24 cellular contexts compared by ENCODE assay signal in the genomic region with DNA sequence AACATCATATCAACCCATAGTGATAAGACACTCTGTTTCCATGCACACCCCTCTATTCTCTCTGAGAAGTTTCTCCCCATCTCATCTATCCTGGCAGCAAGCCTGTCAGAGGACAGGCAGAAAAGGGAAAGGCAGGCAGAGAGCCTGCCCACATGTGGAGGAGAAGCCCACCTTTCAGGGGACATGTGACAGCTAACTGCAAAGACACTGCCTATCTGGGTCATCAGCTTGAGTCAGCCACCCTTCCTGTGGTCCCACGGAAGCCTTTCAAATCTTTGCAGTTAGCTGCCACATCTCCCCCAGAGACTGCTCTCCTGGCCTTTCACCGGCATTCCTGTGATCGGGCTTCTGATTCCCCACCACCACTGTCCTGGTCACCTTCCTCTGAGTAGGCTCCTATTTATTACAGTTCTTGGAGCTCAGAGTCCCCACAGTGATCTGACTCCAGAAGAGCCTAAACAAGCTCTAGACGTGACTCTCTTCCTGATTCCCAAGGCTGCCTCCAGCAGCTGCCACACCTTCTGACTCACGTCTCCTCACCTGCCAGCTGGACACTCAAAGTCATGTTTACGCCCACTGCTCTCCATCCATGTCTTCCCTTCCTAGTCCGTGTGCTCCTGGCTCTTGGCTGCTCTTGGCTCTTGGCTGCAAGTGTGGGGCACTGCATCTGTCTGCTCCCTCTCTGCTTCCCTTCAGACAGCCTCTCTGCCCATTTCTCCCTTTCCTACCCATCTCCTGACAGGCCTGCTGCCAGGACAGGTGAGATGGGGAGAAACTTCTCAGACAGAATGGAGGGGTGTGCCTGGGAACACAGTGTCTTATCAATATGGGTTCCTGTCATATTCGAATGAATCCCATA. TPM values are rescaled to one million over a fixed set of nuclear protein-coding genes. Genes with fewer than 3 reads are reported as not detected.
DNase-seq lines count a peak whose midpoint lies in the region; ATAC-seq, FAIRE-seq and TF ChIP-seq lines count a peak whose summit lies in the region.
"Had no signal": no experiment of that assay in that cellular context is flagged by ENCODE, and none has a peak within 500 bp of the region (broad histone marks: within the 10 kb centered on the region; RNA-seq: fewer than 3 reads in every experiment).

No MANE protein-coding gene starts in this region.

- peaks cover 24% of the 10 kb centered on the region for H3K4me1 ChIP-seq in CD8-positive, alpha-beta memory T cell (ENCODE audit: insufficient read depth, low read length)
- peaks cover 0 to 10% of the 10 kb centered on the region in 2 experiments; a peak in 1 of 5 replicates for H3K4me1 ChIP-seq in K562 (replicated peaks in 1 of 2; ENCODE audit: control insufficient read depth in 2 of 2, insufficient read depth in 2 of 2, low read length in 2 of 2)
- H3K4me1 ChIP-seq in left lung: peaks cover 5 to 8% of the 10 kb centered on the region in 2 donors

- no peak overlapping the region for H3K4me3 ChIP-seq in CD8-positive, alpha-beta memory T cell (ENCODE audit: low read length)
- no peak overlapping the region for H3K4me3 ChIP-seq in K562
- no peak overlapping the region for H3K4me3 ChIP-seq in left lung
- H3K4me3 ChIP-seq: lung, neural progenitor cell, right lobe of liver had no signal

- H3K36me3 ChIP-seq in CD8-positive, alpha-beta memory T cell (ENCODE audit: insufficient read depth, low read length): no peaks in the 10 kb centered on the region
- H3K36me3 ChIP-seq in K562 (ENCODE audit: control insufficient read depth, insufficient read depth, low read length): no peaks in the 10 kb centered on the region
- no peaks in the 10 kb centered on the region for H3K36me3 ChIP-seq in left lung
- H3K36me3 ChIP-seq: neural progenitor cell, right lobe of liver had no signal

- no peaks in the 10 kb centered on the region for H3K27me3 ChIP-seq in CD8-positive, alpha-beta memory T cell (ENCODE audit: insufficient read depth, low read length, poor library complexity, severe bottlenecking)
- H3K27me3 ChIP-seq in K562 (ENCODE audit: control insufficient read depth in 2 of 2, insufficient read depth in 2 of 2, low read length in 2 of 2) (peaks cover 8 to 46% of the 10 kb centered on the region in 2 experiments), left lung (peaks cover 20 to 81% of the 10 kb centered on the region in 2 donors)
- H3K27me3 ChIP-seq: right lobe of liver had no signal

- no peak overlapping the region for H3K27ac ChIP-seq in CD8-positive, alpha-beta memory T cell (ENCODE audit: low read depth, low read length)
- no peak overlapping the region for H3K27ac ChIP-seq in K562 (ENCODE audit: extremely low read depth, low read depth, low read length)
- no peak overlapping the region for H3K27ac ChIP-seq in left lung
- H3K27ac ChIP-seq: neural progenitor cell, right lobe of liver had no signal

- intact Hi-C loops in K562 (cut with micrococcal nuclease) (no loop called here), left lung (cut with DNase I) (no loop called here)

- H3K27ac Mint-ChIP-seq in CD8-positive, alpha-beta memory T cell: peak overlapping the region in 6 of 8 donors; percentile 4 to 77 (median 28)
- H3K27ac Mint-ChIP-seq in WTC11: no peak overlapping the region
- H3K27ac Mint-ChIP-seq: neural progenitor cell had no signal

- H4K20me1 ChIP-seq in K562 (replicated peaks; ENCODE audit: control insufficient read depth, insufficient read depth, low read length): peaks cover 1% of the 10 kb centered on the region; the same call in 1 of the 2 replicates

- H3K79me2 ChIP-seq in K562 (ENCODE audit: control insufficient read depth, insufficient read depth, low read length): no peaks in the 10 kb centered on the region

- TF ChIP-seq EP300 in K562 (IDR thresholded peaks at IDR 0.05; ENCODE audit: low read length): no peak

- 7% methylated on average over 8 of the region's 8 CpGs for WGBS in K562 (ENCODE audit: insufficient coverage, low coverage, missing lambda C conversion rate)

- no peak for ATAC-seq in K562
- peak; percentile 83 for ATAC-seq in left lung
- no peak for ATAC-seq in WTC11
- no peak for ATAC-seq in HG02852 (IDR thresholded peaks at IDR 0.05; ENCODE audit: unreplicated experiment)
- ATAC-seq: HepG2, Panc1, right lobe of liver had no signal

- POLR2A ChIA-PET in CD8-positive, alpha-beta memory T cell (lab: Charles Lee): no interaction called here
- POLR2A ChIA-PET in K562 (lab: Yijun Ruan, JAX) (interaction anchor here (0.6 to 1.2 kb wide), 3 partner anchors 12 to 1393 kb away, joined by 3 to 4 read pairs (median 3); no protein-coding TSS in a partner anchor), WTC11 (lab: Charles Lee) (no interaction called here)

- TF ChIP-seq CTCF in K562 (IDR thresholded peaks at IDR 0.05 in 2 of 3, conservative IDR thresholded peaks at IDR 0.05 in 1 of 3; ENCODE audit: insufficient read depth in 2 of 3, low read depth in 1 of 3, low read length in 3 of 3) (no peak), left lung (IDR thresholded peaks at IDR 0.05) (no peak), GM13977 (IDR thresholded peaks at IDR 0.05; ENCODE audit: extremely low read depth, insufficient read depth, missing control alignments) (no peak), WTC11 (IDR thresholded peaks at IDR 0.05) (no peak)

- no peak for TF ChIP-seq POLR2A in K562 (conservative IDR thresholded peaks at IDR 0.05)

- no peaks in the 10 kb centered on the region for H3K36me3 Mint-ChIP-seq in CD8-positive, alpha-beta memory T cell
- no peaks in the 10 kb centered on the region for H3K36me3 Mint-ChIP-seq in WTC11
- H3K36me3 Mint-ChIP-seq: activated naive CD4-positive, alpha-beta T cell treated with anti-CD3 and anti-CD28 coated beads, Interleukin-2, amount 50 U/mL, for 24 hours; neural progenitor cell had no signal

- H3K4me1 Mint-ChIP-seq in CD8-positive, alpha-beta memory T cell: peaks cover 23 to 40% (median 29%) of the 10 kb centered on the region in 3 donors
- peaks cover 18% of the 10 kb centered on the region for H3K4me1 Mint-ChIP-seq in WTC11

- no peak overlapping the region for H3K9ac ChIP-seq in K562 (ENCODE audit: insufficient read depth in 1 of 2, low read depth in 2 of 2, low read length in 2 of 2)
- H3K9ac ChIP-seq: neural progenitor cell had no signal

- TF ChIP-seq RAD21 in K562 (CRISPR knock-in tag; conservative IDR thresholded peaks at IDR 0.05 in 1 of 2, IDR thresholded peaks at IDR 0.05 in 1 of 2): no peak

- no peak for DNase-seq in CD8-positive, alpha-beta memory T cell
- peak; percentile 71 for DNase-seq in NCI-H2029 (lab: John Stamatoyannopoulos, UW)
- DNase-seq in K562 (ENCODE audit: extremely low read depth in 1 of 4, low spot score in 3 of 4): no peak
- DNase-seq in left lung: no peak
- DNase-seq in GM13977 (ENCODE audit: low spot score): no peak
- no peak for DNase-seq in COLO829 (ENCODE audit: low spot score)
- no peak for DNase-seq in WTC11 (ENCODE audit: low spot score)
- DNase-seq: activated CD4-positive, alpha-beta T cell treated with anti-CD3 and anti-CD28 coated beads for 1 hour; activated CD8-positive, alpha-beta memory T cell treated with anti-CD3 and anti-CD28 coated beads, Interleukin-2, amount 50 U/mL, for 48 hours; effector CD4-positive, alpha-beta T cell; foreskin fibroblast; NCI-H1092; right lobe of liver; stimulated activated CD4-positive, alpha-beta T cell treated with anti-CD3 and anti-CD28 coated beads, Interleukin-4, amount 100 ng/mL, for 1 hour had no signal

- H3K27me3 Mint-ChIP-seq in CD8-positive, alpha-beta memory T cell: peaks cover 9 to 37% of the 10 kb centered on the region in 2 donors
- H3K27me3 Mint-ChIP-seq in WTC11 (ENCODE audit: low read depth): peaks cover 45% of the 10 kb centered on the region
- H3K27me3 Mint-ChIP-seq: activated naive CD4-positive, alpha-beta T cell treated with anti-CD3 and anti-CD28 coated beads, Interleukin-2, amount 50 U/mL, for 24 hours had no signal

- H2AFZ ChIP-seq in K562 (ENCODE audit: low read depth, low read length): no peak overlapping the region
- H2AFZ ChIP-seq: neural progenitor cell had no signal

- H3K4me2 ChIP-seq in K562 (ENCODE audit: insufficient read depth, low read length): no peak overlapping the region
- H3K4me2 ChIP-seq: neural progenitor cell had no signal

- H3K9me3 Mint-ChIP-seq in CD8-positive, alpha-beta memory T cell: no peaks in the 10 kb centered on the region
- no peaks in the 10 kb centered on the region for H3K9me3 Mint-ChIP-seq in WTC11
- H3K9me3 Mint-ChIP-seq: activated naive CD4-positive, alpha-beta T cell treated with anti-CD3 and anti-CD28 coated beads, Interleukin-2, amount 50 U/mL, for 24 hours; neural progenitor cell had no signal

- peak overlapping the region in 1 of 7 donors; percentile 20 for H3K4me3 Mint-ChIP-seq in CD8-positive, alpha-beta memory T cell
- H3K4me3 Mint-ChIP-seq in WTC11: no peak overlapping the region
- H3K4me3 Mint-ChIP-seq: activated naive CD4-positive, alpha-beta T cell treated with anti-CD3 and anti-CD28 coated beads, Interleukin-2, amount 50 U/mL, for 24 hours; neural progenitor cell had no signal

- no peaks in the 10 kb centered on the region for H3K9me1 ChIP-seq in K562 (ENCODE audit: control insufficient read depth, insufficient read depth, low read length)

- FAIRE-seq in K562 (lab: Jason Lieb, UNC): no peak
- FAIRE-seq: GM18507, HepG2 had no signal

- BruUV-seq in K562 (replicated peaks; lab: Mats Ljungman, UMichigan): no TSS peak

- CTCF ChIA-PET in CD8-positive, alpha-beta memory T cell (lab: Charles Lee): no interaction called here
- CTCF ChIA-PET in K562 (lab: Yijun Ruan, JAX; ENCODE audit: low intra/inter-chr PET ratio): no interaction called here
- CTCF ChIA-PET in WTC11 (lab: Charles Lee): interaction anchor here (0.7 to 7.1 kb wide), 3 partner anchors 178 to 192 kb away, joined by 3 to 64 read pairs (median 4); no protein-coding TSS in a partner anchor

- H3K9me3 ChIP-seq in CD8-positive, alpha-beta memory T cell (ENCODE audit: low read length): no peaks in the 10 kb centered on the region
- H3K9me3 ChIP-seq in K562 (replicated peaks; ENCODE audit: control insufficient read depth, insufficient read depth, low read depth, low read length): no peaks in the 10 kb centered on the region
- no peaks in the 10 kb centered on the region for H3K9me3 ChIP-seq in left lung
- H3K9me3 ChIP-seq: right lobe of liver had no signal

- in situ Hi-C loops in K562 (cut with MboI): no loop called here
- in situ Hi-C loops in GM13977 (cut with MboI; ENCODE audit: low pct_unique_long_range_greater_than_20kb, low sequenced_read_pairs, unreplicated experiment): no loop called here

RNA-seq across cellular contexts. Expression of a gene that starts 7.5 kb away (rescaled TPM):
- total RNA-seq in CD8-positive, alpha-beta memory T cell: not detected
- 3.4 TPM for polyA plus RNA-seq in CD8-positive, alpha-beta memory T cell
- not detected in 2 replicates for total RNA-seq in K562 (2011; cell fraction: chromatin; rRNA removed; ENCODE audit: low replicate concordance)
- total RNA-seq in K562 (2011; cell fraction: nucleolus; rRNA removed): not detected in 2 replicates
- not detected in 2 replicates for total RNA-seq in K562 (2011; cell fraction: nucleoplasm; rRNA removed)
- not detected in 2 replicates for total RNA-seq in K562 (2014; rRNA removed)
- total RNA-seq in K562 (2014; rRNA removed; fragmentation: Illumina TruSeq; extraction: Trizol): not detected in 2 replicates
- 0.11 and 0.18 TPM in 2 replicates for total RNA-seq in K562 (2015; rRNA removed; fragmentation: Illumina TruSeq; extraction: Trizol)
- not detected in 2 replicates for total RNA-seq in K562 (2021)
- not detected in 2 replicates for polyA plus RNA-seq in K562 (2011; rRNA removed)
- not detected in 2 replicates for polyA plus RNA-seq in K562 (2011; cell fraction: cytosol; rRNA removed)
- polyA plus RNA-seq in K562 (2011; cell fraction: nucleus; rRNA removed): not detected in 2 replicates
- 0.33 TPM in 1 of 2 replicates, not detected in the other for polyA plus RNA-seq in K562 (2012)
- not detected in 2 replicates for polyA plus RNA-seq in K562 (2014; fragmentation: Illumina TruSeq; extraction: Trizol)
- not detected for polyA plus RNA-seq in K562 (2014; fragmentation: Nextera tagmentation; extraction: Ambion mirVana)
- not detected in 2 replicates for polyA plus RNA-seq in K562 (2014; rRNA removed)
- polyA minus RNA-seq in K562 (2011; rRNA and poly(A)+ RNA removed): not detected in 2 replicates
- polyA minus RNA-seq in K562 (2011; cell fraction: cytosol; rRNA and poly(A)+ RNA removed): not detected in 2 replicates
- polyA minus RNA-seq in K562 (2011; cell fraction: nucleus; rRNA and poly(A)+ RNA removed): not detected in 2 replicates
- under 1 TPM in 1 of 2 donors, not detected in 1; 0.64 TPM for total RNA-seq in left lung
- not detected in 3 replicates for total RNA-seq in WTC11 (2021)
- total RNA-seq: HepG2, NCI-H460, right lobe of liver, ureter had no signal
- polyA plus RNA-seq: AG04450, HepG2, lung had no signal

RNA-seq across cellular contexts. Expression of a gene that starts 15.6 kb away (rescaled TPM):
- total RNA-seq in CD8-positive, alpha-beta memory T cell: not detected
- not detected for polyA plus RNA-seq in CD8-positive, alpha-beta memory T cell
- total RNA-seq in K562 (2011; cell fraction: chromatin; rRNA removed; ENCODE audit: low replicate concordance): not detected in 2 replicates
- total RNA-seq in K562 (2011; cell fraction: nucleolus; rRNA removed): not detected in 2 replicates
- not detected in 2 replicates for total RNA-seq in K562 (2011; cell fraction: nucleoplasm; rRNA removed)
- total RNA-seq in K562 (2014; rRNA removed): not detected in 2 replicates
- not detected in 2 replicates for total RNA-seq in K562 (2014; rRNA removed; fragmentation: Illumina TruSeq; extraction: Trizol)
- total RNA-seq in K562 (2015; rRNA removed; fragmentation: Illumina TruSeq; extraction: Trizol): not detected in 2 replicates
- not detected in 2 replicates for total RNA-seq in K562 (2021)
- not detected in 2 replicates for polyA plus RNA-seq in K562 (2011; rRNA removed)
- polyA plus RNA-seq in K562 (2011; cell fraction: cytosol; rRNA removed): not detected in 2 replicates
- not detected in 2 replicates for polyA plus RNA-seq in K562 (2011; cell fraction: nucleus; rRNA removed)
- 0.03 and 0.07 TPM in 2 replicates for polyA plus RNA-seq in K562 (2012)
- polyA plus RNA-seq in K562 (2014; fragmentation: Illumina TruSeq; extraction: Trizol): not detected in 2 replicates
- not detected for polyA plus RNA-seq in K562 (2014; fragmentation: Nextera tagmentation; extraction: Ambion mirVana)
- polyA plus RNA-seq in K562 (2014; rRNA removed): not detected in 2 replicates
- polyA minus RNA-seq in K562 (2011; rRNA and poly(A)+ RNA removed): not detected in 2 replicates
- not detected in 2 replicates for polyA minus RNA-seq in K562 (2011; cell fraction: cytosol; rRNA and poly(A)+ RNA removed)
- not detected in 2 replicates for polyA minus RNA-seq in K562 (2011; cell fraction: nucleus; rRNA and poly(A)+ RNA removed)
- total RNA-seq in left lung: not detected
- not detected in 3 replicates for total RNA-seq in WTC11 (2021)
- total RNA-seq: HepG2, lung, NCI-H460, right lobe of liver, ureter had no signal
- polyA plus RNA-seq: AG04450, HepG2, lung had no signal

RNA-seq across cellular contexts. Expression of a gene that starts 35.7 kb away (rescaled TPM):
- total RNA-seq in CD8-positive, alpha-beta memory T cell: not detected
- polyA plus RNA-seq in CD8-positive, alpha-beta memory T cell: 0.16 TPM
- not detected in 2 replicates for total RNA-seq in K562 (2011; cell fraction: chromatin; rRNA removed; ENCODE audit: low replicate concordance)
- not detected in 2 replicates for total RNA-seq in K562 (2011; cell fraction: nucleolus; rRNA removed)
- total RNA-seq in K562 (2011; cell fraction: nucleoplasm; rRNA removed): not detected in 2 replicates
- 0.04 TPM in 1 of 2 replicates, not detected in the other for total RNA-seq in K562 (2014; rRNA removed)
- total RNA-seq in K562 (2014; rRNA removed; fragmentation: Illumina TruSeq; extraction: Trizol): 0.04 and 0.10 TPM in 2 replicates
- 0.60 and 0.69 TPM in 2 replicates for total RNA-seq in K562 (2015; rRNA removed; fragmentation: Illumina TruSeq; extraction: Trizol)
- total RNA-seq in K562 (2021): 0.11 TPM in 1 of 2 replicates, not detected in the other
- 0.03 and 0.04 TPM in 2 replicates for polyA plus RNA-seq in K562 (2011; rRNA removed)
- polyA plus RNA-seq in K562 (2011; cell fraction: cytosol; rRNA removed): not detected in 2 replicates
- polyA plus RNA-seq in K562 (2011; cell fraction: nucleus; rRNA removed): 0.06 TPM in 1 of 2 replicates, not detected in the other
- 0.42 and 0.87 TPM in 2 replicates for polyA plus RNA-seq in K562 (2012)
- 0.06 TPM in 1 of 2 replicates, not detected in the other for polyA plus RNA-seq in K562 (2014; fragmentation: Illumina TruSeq; extraction: Trizol)
- under 1 TPM; 0.07 to 0.10 TPM for polyA plus RNA-seq in K562 (2014; fragmentation: Nextera tagmentation; extraction: Ambion mirVana)
- polyA plus RNA-seq in K562 (2014; rRNA removed): 0.17 TPM in 1 of 2 replicates, not detected in the other
- polyA minus RNA-seq in K562 (2011; rRNA and poly(A)+ RNA removed): not detected in 2 replicates
- not detected in 2 replicates for polyA minus RNA-seq in K562 (2011; cell fraction: cytosol; rRNA and poly(A)+ RNA removed)
- not detected in 2 replicates for polyA minus RNA-seq in K562 (2011; cell fraction: nucleus; rRNA and poly(A)+ RNA removed)
- not detected for total RNA-seq in left lung
- total RNA-seq in WTC11 (2021): not detected in 3 replicates
- total RNA-seq: HepG2, lung, NCI-H460, right lobe of liver, ureter had no signal
- polyA plus RNA-seq: AG04450, HepG2 had no signal
